Comparison of ENCODE assay signal across 1 cellular context in genomic region chr7:724298-724697, GRCh38.
TF ChIP-seq lines count a peak whose summit lies in the region.

No MANE protein-coding gene starts in this region.

TF ChIP-seq in K562, 482 proteins besides CTCF, POLR2A, EP300 and RAD21 (continued from another document):
- peak in 1 of 2 experiments; percentile 50 for TF ChIP-seq E2F6 (IDR thresholded peaks at IDR 0.05; ENCODE audit: borderline replicate concordance in 1 of 2, extremely low read depth in 1 of 2, insufficient read depth in 1 of 2, insufficient read length in 1 of 2, low read depth in 1 of 2, low read length in 1 of 2, poor library complexity in 1 of 2, severe bottlenecking in 1 of 2)
